In the genomic region with DNA sequence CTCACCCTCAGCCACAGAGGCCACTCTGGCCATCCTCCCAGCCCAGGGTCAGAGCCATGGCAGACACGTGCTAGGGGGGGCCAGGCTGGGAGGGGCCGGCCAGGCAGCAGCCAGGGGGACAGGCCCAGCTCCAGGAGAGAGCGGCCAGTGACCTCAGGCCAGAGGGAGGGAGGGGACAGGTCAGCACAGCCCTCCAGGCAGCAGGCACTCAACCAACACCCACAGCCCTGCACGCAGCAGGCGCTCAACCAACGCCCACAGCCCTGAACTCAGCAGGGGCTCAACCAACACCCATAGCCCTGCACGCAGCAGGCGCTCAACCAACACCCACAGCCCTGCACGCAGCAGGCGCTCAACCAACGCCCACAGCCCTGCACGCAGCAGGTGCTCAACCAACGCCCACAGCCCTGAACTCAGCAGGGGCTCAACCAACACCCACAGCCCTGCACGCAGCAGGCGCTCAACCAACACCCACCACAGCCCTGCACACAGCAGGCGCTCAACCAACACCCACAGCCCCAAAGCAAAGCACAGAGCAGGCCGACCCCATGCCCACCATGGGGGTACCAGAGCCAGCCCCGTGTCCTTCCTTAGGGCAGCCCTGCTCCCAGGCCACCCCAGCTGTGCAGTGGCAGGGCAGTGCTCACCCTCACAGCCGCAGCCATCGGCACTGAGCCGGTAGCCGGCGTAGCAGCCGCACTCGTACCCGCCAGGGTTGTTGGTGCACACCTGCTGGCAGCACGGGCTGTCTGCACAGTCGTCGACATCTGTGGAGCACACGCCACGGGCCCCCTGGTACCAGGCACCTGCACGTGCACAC, we compare ENCODE assay signal across 21 cellular contexts. TPM values are rescaled to one million over a fixed set of nuclear protein-coding genes. Genes with fewer than 3 reads are reported as not detected.
"Had no signal": no experiment of that assay in that cellular context is flagged by ENCODE, and none has a peak within 500 bp of the region (broad histone marks: within the 10 kb centered on the region; RNA-seq: fewer than 3 reads in every experiment).

No MANE protein-coding gene starts in this region.

- H3K27ac Mint-ChIP-seq: activated naive CD4-positive, alpha-beta T cell treated with anti-CD3 and anti-CD28 coated beads for 36 hours; activated T-helper 17 cell treated with anti-CD3 and anti-CD28 coated beads, Interleukin-2, amount 50 U/mL, for 72 hours; brain; immature natural killer cell; progenitor cell of endocrine pancreas; T-helper 2 cell treated with Interferon-gamma antibody and Interleukin-4, amounts not matched to agents 5 μg/mL and 100 μg/mL, for 36 hours had no signal

- H3K9me3 ChIP-seq: gastroesophageal sphincter, left ventricle myocardium inferior, right atrium auricular region, upper lobe of right lung had no signal

- H3K27me3 ChIP-seq: gastroesophageal sphincter, right atrium auricular region, upper lobe of right lung had no signal

- H3K4me3 ChIP-seq: gastroesophageal sphincter, left ventricle myocardium inferior, right atrium auricular region, upper lobe of right lung had no signal

- H3K27ac ChIP-seq: gastroesophageal sphincter, left ventricle myocardium inferior, right atrium auricular region, upper lobe of right lung had no signal

- H3K4me1 ChIP-seq: left ventricle myocardium inferior, upper lobe of right lung had no signal

- DNase-seq: activated CD4-positive, alpha-beta T cell treated with anti-CD3 and anti-CD28 coated beads, Interleukin-2, amount 50 U/mL, for 4 hours; activated naive CD4-positive, alpha-beta T cell treated with anti-CD3 and anti-CD28 coated beads for 36 hours; activated T-cell treated with anti-CD3 and anti-CD28 coated beads for 4 hours; central memory CD4-positive, alpha-beta T cell; erythroblast; immature natural killer cell; kidney glomerular epithelial cell; left ventricle myocardium inferior; mammary epithelial cell; stimulated activated CD4-positive, alpha-beta T cell treated with anti-CD3 and anti-CD28 coated beads, Interleukin-12 subunit alpha, Interleukin-12 subunit beta, amount 100 ng/mL, for 4 hours; stimulated activated CD4-positive, alpha-beta T cell treated with anti-CD3 and anti-CD28 coated beads, Interleukin-1b, Interleukin-23, amount 100 ng/mL, for 48 hours; stimulated activated CD8-positive, alpha-beta memory T cell treated with anti-CD3 and anti-CD28 coated beads, Interleukin-4, amount 100 ng/mL, for 48 hours; stimulated activated naive CD4-positive, alpha-beta T cell; upper lobe of right lung had no signal

- H3K36me3 Mint-ChIP-seq: immature natural killer cell had no signal

- H3K4me3 Mint-ChIP-seq: activated naive CD4-positive, alpha-beta T cell treated with anti-CD3 and anti-CD28 coated beads for 36 hours; activated T-helper 17 cell treated with anti-CD3 and anti-CD28 coated beads, Interleukin-2, amount 50 U/mL, for 72 hours; brain; immature natural killer cell; T-helper 2 cell treated with Interferon-gamma antibody and Interleukin-4, amounts not matched to agents 5 μg/mL and 100 μg/mL, for 36 hours had no signal

- H3K36me3 ChIP-seq: left ventricle myocardium inferior, right atrium auricular region had no signal

- H3K27me3 Mint-ChIP-seq: activated T-helper 17 cell treated with anti-CD3 and anti-CD28 coated beads, Interleukin-2, amount 50 U/mL, for 72 hours; brain; progenitor cell of endocrine pancreas had no signal

- ATAC-seq: activated T-helper 17 cell treated with anti-CD3 and anti-CD28 coated beads, Interleukin-2, amount 50 U/mL, for 72 hours; gastroesophageal sphincter; upper lobe of right lung had no signal

- H3K9me3 Mint-ChIP-seq: activated naive CD4-positive, alpha-beta T cell treated with anti-CD3 and anti-CD28 coated beads for 36 hours; activated T-helper 17 cell treated with anti-CD3 and anti-CD28 coated beads, Interleukin-2, amount 50 U/mL, for 72 hours; immature natural killer cell; T-helper 2 cell treated with Interferon-gamma antibody and Interleukin-4, amounts not matched to agents 5 μg/mL and 100 μg/mL, for 36 hours had no signal

- H3K4me1 Mint-ChIP-seq: activated T-helper 17 cell treated with anti-CD3 and anti-CD28 coated beads, Interleukin-2, amount 50 U/mL, for 72 hours; brain; immature natural killer cell had no signal

RNA-seq across cellular contexts. Expression of a gene that starts 55.9 kb away (rescaled TPM):
- total RNA-seq: mononuclear cell had no signal
